8 cellular contexts compared by ENCODE assay signal in genomic region chr11:113532697-113533424, GRCh38. TPM values are rescaled to one million over a fixed set of nuclear protein-coding genes. Genes with fewer than 3 reads are reported as not detected.
DNase-seq lines count a peak whose midpoint lies in the region; ATAC-seq and TF ChIP-seq lines count a peak whose summit lies in the region.

No MANE protein-coding gene starts in this region.

- H3K36me3 Mint-ChIP-seq in activated naive CD8-positive, alpha-beta T cell treated with anti-CD3 and anti-CD28 coated beads, Interleukin-2, amount 10 ng/mL, durations not matched to agents 7 days and 5 days = no peaks in the 10 kb centered on the region

- POLR2A ChIA-PET in activated naive CD8-positive, alpha-beta T cell treated with anti-CD3 and anti-CD28 coated beads, Interleukin-2, amount 10 ng/mL, durations not matched to agents 7 days and 5 days (lab: Charles Lee) = no interaction called here

- TF ChIP-seq CTCF in GM12864 (IDR thresholded peaks at IDR 0.05; ENCODE audit: low read depth, low read length, missing control alignments) = peak; percentile 86

- no peak overlapping the region for H3K4me3 Mint-ChIP-seq in activated naive CD8-positive, alpha-beta T cell treated with anti-CD3 and anti-CD28 coated beads, Interleukin-2, amount 10 ng/mL, durations not matched to agents 7 days and 5 days

- intact Hi-C loops in left cardiac atrium (cut with DNase I) = loop anchor here (1.0 to 10.0 kb wide), 3 partner anchors 192 to 228 kb away; no protein-coding TSS in a partner anchor

- no peak overlapping the region for H3K27ac Mint-ChIP-seq in activated naive CD8-positive, alpha-beta T cell treated with anti-CD3 and anti-CD28 coated beads, Interleukin-2, amount 10 ng/mL, durations not matched to agents 7 days and 5 days

- H3K27me3 Mint-ChIP-seq in activated naive CD8-positive, alpha-beta T cell treated with anti-CD3 and anti-CD28 coated beads, Interleukin-2, amount 10 ng/mL, durations not matched to agents 7 days and 5 days = peaks cover 18% of the 10 kb centered on the region

- DNase-seq in GM12864 (ENCODE audit: low read depth) (peak; percentile 19), NCI-H1048 (lab: John Stamatoyannopoulos, UW) (peak; percentile 52), SKM-1 (lab: John Stamatoyannopoulos, UW; ENCODE audit: unreplicated experiment) (peak; percentile 57), left cardiac atrium (peak; percentile 80), putamen (ENCODE audit: low spot score) (peak; percentile 68)
- peak; percentile 53 for DNase-seq in activated naive CD8-positive, alpha-beta T cell treated with anti-CD3 and anti-CD28 coated beads, Interleukin-2, amount 10 ng/mL, durations not matched to agents 7 days and 5 days

- no peak overlapping the region for H3K4me3 ChIP-seq in GM12864 (ENCODE audit: low read depth, low read length)

- H3K4me1 Mint-ChIP-seq in activated naive CD8-positive, alpha-beta T cell treated with anti-CD3 and anti-CD28 coated beads, Interleukin-2, amount 10 ng/mL, durations not matched to agents 7 days and 5 days = no peaks in the 10 kb centered on the region

- H3K9me3 Mint-ChIP-seq in activated naive CD8-positive, alpha-beta T cell treated with anti-CD3 and anti-CD28 coated beads, Interleukin-2, amount 10 ng/mL, durations not matched to agents 7 days and 5 days = no peaks in the 10 kb centered on the region

- no peak for ATAC-seq in activated naive CD8-positive, alpha-beta T cell treated with anti-CD3 and anti-CD28 coated beads, Interleukin-2, amount 10 ng/mL, durations not matched to agents 7 days and 5 days (ENCODE audit: low read depth)
- ATAC-seq in left cardiac atrium = peak; percentile 81 to 86
- no peak for ATAC-seq in HG03521 (IDR thresholded peaks at IDR 0.05; ENCODE audit: unreplicated experiment)
- no peak for ATAC-seq in HG03039 (IDR thresholded peaks at IDR 0.05; ENCODE audit: unreplicated experiment)

RNA-seq across cellular contexts. Expression of gene DRD2, which starts 57.7 kb away (rescaled TPM):
- not detected for total RNA-seq in activated naive CD8-positive, alpha-beta T cell treated with anti-CD3 and anti-CD28 coated beads, Interleukin-2, amount 10 ng/mL, durations not matched to agents 7 days and 5 days
- under 1 TPM in 1 of 2 donors, not detected in 1; 0.37 TPM for total RNA-seq in left cardiac atrium

Comparison
In these comparisons a context has a peak if more than half of its experiments do, and no peak if none do; other contexts are left out.
1. DNase-seq: peak in every context shown above with its lines; median percentile 80 in left cardiac atrium; 68 in putamen; 57 in SKM-1; 53 in activated naive CD8-positive, alpha-beta T cell treated with anti-CD3 and anti-CD28 coated beads, Interleukin-2, amount 10 ng/mL, durations not matched to agents 7 days and 5 days; 52 in NCI-H1048; 19 in GM12864.
2. ATAC-seq: peak in left cardiac atrium (2 of 2); none in activated naive CD8-positive, alpha-beta T cell treated with anti-CD3 and anti-CD28 coated beads, Interleukin-2, amount 10 ng/mL, durations not matched to agents 7 days and 5 days (single experiment), HG03521 (single experiment) and HG03039 (single experiment).